22 cellular contexts compared by ENCODE assay signal in the genomic region with DNA sequence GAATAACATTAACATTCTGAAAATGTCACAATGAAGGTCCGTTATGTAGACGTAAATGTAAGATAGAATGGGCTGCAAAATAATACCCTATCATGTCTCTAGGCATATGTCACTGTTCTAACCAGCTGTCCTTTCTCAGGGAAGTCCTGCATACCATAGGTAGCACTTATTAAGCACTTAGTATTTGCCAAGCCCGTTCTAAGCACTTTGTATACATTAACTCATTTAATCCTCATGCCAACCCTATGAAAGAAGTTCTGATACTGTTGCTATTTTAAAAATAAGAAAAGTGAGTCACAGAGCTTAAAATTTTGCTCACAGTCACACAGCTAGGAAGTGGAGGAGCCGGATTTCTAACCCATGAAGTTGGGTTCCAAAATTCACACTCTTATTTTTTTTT. TPM values are rescaled to one million over a fixed set of nuclear protein-coding genes. Genes with fewer than 3 reads are reported as not detected.
DNase-seq lines count a peak whose midpoint lies in the region; ATAC-seq and TF ChIP-seq lines count a peak whose summit lies in the region.
"Had no signal": no experiment of that assay in that cellular context is flagged by ENCODE, and none has a peak within 500 bp of the region (broad histone marks: within the 10 kb centered on the region; RNA-seq: fewer than 3 reads in every experiment).

No MANE protein-coding gene starts in this region.

- H3K4me1 ChIP-seq in GM23338 (ENCODE audit: insufficient read depth) (peaks cover 11% of the 10 kb centered on the region), upper lobe of left lung (peaks cover 0 to 15% (median 14%) of the 10 kb centered on the region in 4 donors)
- H3K4me1 ChIP-seq: BLaER1 treated with 17β-estradiol and CSF1 and Interleukin-3, amounts not matched to agents 10 nM and 100 nM had no signal

- H3K79me2 ChIP-seq in GM23338 (replicated peaks; ENCODE audit: insufficient read depth), result 0 out of 2 replicates have a peak, but pooled peaks cover 4% of the 10 kb centered on the region

- DNase-seq in GM23338 (ENCODE audit: low spot score) (no peak), T-helper 17 cell (no peak), fibroblast of villous mesenchyme (ENCODE audit: low read depth) (peak; percentile 24), upper lobe of left lung (no peak), HUDEP-2 (lab: John Stamatoyannopoulos, UW; ENCODE audit: unreplicated experiment in 76 of 76) (no peak), SIG-M5 treated with dmso at 0.1 percent for 504 hours (lab: John Stamatoyannopoulos, UW; ENCODE audit: unreplicated experiment) (no peak)
- DNase-seq in activated CD4-positive, alpha-beta T cell treated with anti-CD3 and anti-CD28 coated beads for 48 hours, result no peak
- DNase-seq in activated CD4-positive, alpha-beta memory T cell treated with anti-CD3 and anti-CD28 coated beads for 36 hours, result no peak
- DNase-seq: AML-193; CD4-positive, alpha-beta T cell; COR-L47; EL; GDM1; NCI-H1048; NCI-H1417; NCI-H1694; NCI-H2029 treated with DMSO at 0.1 percent for 48 hours; NCI-H526 treated with DMSO at 0.1 percent for 48 hours; PC-9 had no signal

- TF ChIP-seq EP300 in upper lobe of left lung (IDR thresholded peaks at IDR 0.05), result no peak

- H3K4me3 Mint-ChIP-seq in GM23338, result no peak overlapping the region
- no peak overlapping the region for H3K4me3 Mint-ChIP-seq in T-helper 17 cell
- no peak overlapping the region for H3K4me3 Mint-ChIP-seq in activated CD4-positive, alpha-beta memory T cell treated with anti-CD3 and anti-CD28 coated beads for 36 hours
- H3K4me3 Mint-ChIP-seq: CD4-positive, alpha-beta T cell had no signal

- no peaks in the 10 kb centered on the region; the same call in 2 of the 3 replicates for H3K9me3 Mint-ChIP-seq in GM23338
- no peaks in the 10 kb centered on the region for H3K9me3 Mint-ChIP-seq in activated CD4-positive, alpha-beta memory T cell treated with anti-CD3 and anti-CD28 coated beads for 36 hours
- H3K9me3 Mint-ChIP-seq: CD4-positive, alpha-beta T cell had no signal

- no peak for ATAC-seq in GM23338
- no peak for ATAC-seq in T-helper 17 cell
- ATAC-seq in upper lobe of left lung (ENCODE audit: low FRiP score in 2 of 2), result no peak
- ATAC-seq: GM12878, Right ventricle myocardium inferior had no signal

- H3K9me2 ChIP-seq in GM23338 (ENCODE audit: insufficient read depth), result no peaks in the 10 kb centered on the region

- H3K9me3 ChIP-seq in T-helper 17 cell (ENCODE audit: control insufficient read depth, low read length, poor library complexity, severe bottlenecking), result no peaks in the 10 kb centered on the region
- no peaks in the 10 kb centered on the region for H3K9me3 ChIP-seq in upper lobe of left lung
- H3K9me3 ChIP-seq: BLaER1 treated with 17β-estradiol and CSF1 and Interleukin-3, amounts not matched to agents 10 nM and 100 nM had no signal

- H3K4me1 Mint-ChIP-seq in GM23338 (peaks cover 14% of the 10 kb centered on the region), T-helper 17 cell (peaks cover 7% of the 10 kb centered on the region)
- no peaks in the 10 kb centered on the region for H3K4me1 Mint-ChIP-seq in activated CD4-positive, alpha-beta memory T cell treated with anti-CD3 and anti-CD28 coated beads for 36 hours (ENCODE audit: low read depth)

- intact Hi-C loops in activated CD4-positive, alpha-beta memory T cell treated with anti-CD3 and anti-CD28 coated beads for 36 hours (cut with micrococcal nuclease), result no loop called here

- 79% methylated on average over 4 of the region's 4 CpGs for WGBS in upper lobe of left lung, 2 donors

- H3K4me2 ChIP-seq in GM23338, result no peak overlapping the region
- H3K4me2 ChIP-seq: BLaER1 treated with 17β-estradiol and CSF1 and Interleukin-3, amounts not matched to agents 10 nM and 100 nM; PC-9 had no signal

- H3K27me3 Mint-ChIP-seq in GM23338 (ENCODE audit: insufficient read depth, low read depth, poor library complexity) (peaks cover 8% of the 10 kb centered on the region), T-helper 17 cell (no peaks in the 10 kb centered on the region)
- H3K27me3 Mint-ChIP-seq in activated CD4-positive, alpha-beta memory T cell treated with anti-CD3 and anti-CD28 coated beads for 36 hours, result no peaks in the 10 kb centered on the region
- H3K27me3 Mint-ChIP-seq: CD4-positive, alpha-beta T cell had no signal

- H3K36me3 Mint-ChIP-seq in GM23338 (ENCODE audit: low read depth) (peaks cover 57% of the 10 kb centered on the region), T-helper 17 cell (ENCODE audit: low read depth) (peaks cover 6% of the 10 kb centered on the region)
- H3K36me3 Mint-ChIP-seq in activated CD4-positive, alpha-beta memory T cell treated with anti-CD3 and anti-CD28 coated beads for 36 hours, result peaks cover 34% of the 10 kb centered on the region

- H3F3A ChIP-seq in GM23338 (replicated peaks; ENCODE audit: low read depth), result 0 out of 2 replicates have a peak, but pooled peaks cover 3% of the 10 kb centered on the region

- CTCF ChIA-PET in activated CD4-positive, alpha-beta memory T cell treated with anti-CD3 and anti-CD28 coated beads for 36 hours (lab: Charles Lee), result interaction anchor here (0.6 to 1.0 kb wide), 2 partner anchors 174 to 421 kb away, joined by 3 to 4 read pairs; no protein-coding TSS in a partner anchor

- H3K4me3 ChIP-seq in GM23338 (no peak overlapping the region), fibroblast of villous mesenchyme (ENCODE audit: low read depth, low read length) (no peak overlapping the region), upper lobe of left lung (no peak overlapping the region)
- H3K4me3 ChIP-seq: BLaER1 treated with 17β-estradiol and CSF1 and Interleukin-3, amounts not matched to agents 10 nM and 100 nM; GM12878; PC-9 had no signal

- TF ChIP-seq POLR2A in upper lobe of left lung (IDR thresholded peaks at IDR 0.05), result no peak

- H4K20me1 ChIP-seq in GM23338 (replicated peaks; ENCODE audit: insufficient read depth), result no peaks in the 10 kb centered on the region

- no peak for TF ChIP-seq CTCF in GM23338 (conservative IDR thresholded peaks at IDR 0.05; ENCODE audit: low read depth in 2 of 2)
- no peak for TF ChIP-seq CTCF in fibroblast of villous mesenchyme (IDR thresholded peaks at IDR 0.05; ENCODE audit: insufficient read depth, low read depth, low read length)
- no peak for TF ChIP-seq CTCF in upper lobe of left lung (IDR thresholded peaks at IDR 0.05)

- H3K36me3 ChIP-seq in GM23338 (ENCODE audit: insufficient read depth), result no peaks in the 10 kb centered on the region
- H3K36me3 ChIP-seq in upper lobe of left lung, result peaks cover 0 to 45% (median 8%) of the 10 kb centered on the region in 4 donors

- POLR2A ChIA-PET in activated CD4-positive, alpha-beta memory T cell treated with anti-CD3 and anti-CD28 coated beads for 36 hours (lab: Charles Lee), result interaction anchor here (1.5 to 2.5 kb wide), 2 partner anchors 9 to 16 kb away, joined by 3 to 12 read pairs; a partner anchor contains a TSS

- H3K27me3 ChIP-seq in GM23338 (ENCODE audit: insufficient read depth) (no peaks in the 10 kb centered on the region), upper lobe of left lung (no peaks in the 10 kb centered on the region)
- H3K27me3 ChIP-seq: BLaER1 treated with 17β-estradiol and CSF1 and Interleukin-3, amounts not matched to agents 10 nM and 100 nM had no signal

- H3K27ac ChIP-seq in GM23338 (ENCODE audit: low read depth) (peak overlapping the region; percentile 86), upper lobe of left lung (peak overlapping the region in 3 of 4 donors; percentile 61 to 83 (median 72))
- H3K27ac ChIP-seq: BLaER1 treated with 17β-estradiol and CSF1 and Interleukin-3, amounts not matched to agents 10 nM and 100 nM; PC-9 had no signal

- H2AFZ ChIP-seq in GM23338, result no peak overlapping the region
- H2AFZ ChIP-seq: PC-9 had no signal

- H3K27ac Mint-ChIP-seq in GM23338 (no peak overlapping the region), T-helper 17 cell (peak overlapping the region; percentile 41)
- no peak overlapping the region for H3K27ac Mint-ChIP-seq in activated CD4-positive, alpha-beta memory T cell treated with anti-CD3 and anti-CD28 coated beads for 36 hours
- H3K27ac Mint-ChIP-seq: CD4-positive, alpha-beta T cell had no signal

TF ChIP-seq in GM23338, 12 proteins besides CTCF, POLR2A, EP300 and RAD21 (continues in another document):
- no peak for TF ChIP-seq ZNF114 (CRISPR knock-in tag; IDR thresholded peaks at IDR 0.05)
- TF ChIP-seq POLR2AphosphoS5 (IDR thresholded peaks at IDR 0.05; ENCODE audit: low read depth), result no peak
- no peak for TF ChIP-seq JUNB (IDR thresholded peaks at IDR 0.05; ENCODE audit: unreplicated experiment)

RNA-seq across cellular contexts. Expression of a gene that starts 15.7 kb away (rescaled TPM):
- total RNA-seq in GM23338 (2014; rRNA removed; shearing (Covaris generic)), result 979 and 1,111 TPM in 2 replicates
- polyA plus RNA-seq in GM23338 (2016; fragmentation: Nextera tagmentation; extraction: Ambion mirVana), result 992 and 1,077 TPM in 2 replicates
- 100 to 1,000 TPM; 604 to 736 TPM for total RNA-seq in T-helper 17 cell
- total RNA-seq in fibroblast of villous mesenchyme, result 277 and 367 TPM in 2 replicates
- total RNA-seq in upper lobe of left lung, result 100 to 1,000 TPM; 169 to 367 (median 271) TPM
- total RNA-seq in activated CD4-positive, alpha-beta memory T cell treated with anti-CD3 and anti-CD28 coated beads for 36 hours, result 100 to 1,000 TPM; 913 to 929 TPM

RNA-seq across cellular contexts. Expression of a gene that starts 16.1 kb away (rescaled TPM):
- total RNA-seq in GM23338 (2014; rRNA removed; shearing (Covaris generic)), result 15.2 and 15.8 TPM in 2 replicates
- 1.4 and 2.7 TPM in 2 replicates for polyA plus RNA-seq in GM23338 (2016; fragmentation: Nextera tagmentation; extraction: Ambion mirVana)
- 10 to 100 TPM; 14.7 to 15.4 TPM for total RNA-seq in T-helper 17 cell
- 5.5 and 7.3 TPM in 2 replicates for total RNA-seq in fibroblast of villous mesenchyme
- 10 to 100 TPM in 4 of 6 donors, 1 to 10 TPM in 2; 5.3 to 17.8 (median 12.0) TPM for total RNA-seq in upper lobe of left lung
- total RNA-seq in activated CD4-positive, alpha-beta memory T cell treated with anti-CD3 and anti-CD28 coated beads for 36 hours, result 1 to 10 TPM; 8.2 to 8.3 TPM

RNA-seq across cellular contexts. Expression of a gene that starts 27.4 kb away (rescaled TPM):
- 23.5 and 40.7 TPM in 2 replicates for total RNA-seq in GM23338 (2014; rRNA removed; shearing (Covaris generic))
- polyA plus RNA-seq in GM23338 (2016; fragmentation: Nextera tagmentation; extraction: Ambion mirVana), result 8.8 and 13.6 TPM in 2 replicates
- total RNA-seq in T-helper 17 cell (1 to 10 TPM; 4.7 to 7.1 TPM), fibroblast of villous mesenchyme (11.6 and 26.3 TPM in 2 replicates), upper lobe of left lung (1 to 10 TPM; 1.8 to 8.4 (median 4.4) TPM)
- 10 to 100 TPM; 24.5 to 26.3 TPM for total RNA-seq in activated CD4-positive, alpha-beta memory T cell treated with anti-CD3 and anti-CD28 coated beads for 36 hours

RNA-seq across cellular contexts. Expression of a gene that starts 27.6 kb away (rescaled TPM):
- 41.1 and 49.9 TPM in 2 replicates for total RNA-seq in GM23338 (2014; rRNA removed; shearing (Covaris generic))
- 17.0 and 18.1 TPM in 2 replicates for polyA plus RNA-seq in GM23338 (2016; fragmentation: Nextera tagmentation; extraction: Ambion mirVana)
- total RNA-seq in T-helper 17 cell, result 1 to 10 TPM; 4.0 to 5.3 TPM
- total RNA-seq in fibroblast of villous mesenchyme, result 20.6 and 31.5 TPM in 2 replicates
- 10 to 100 TPM in 5 of 6 donors, 1 to 10 TPM in 1; 7.3 to 19.1 (median 12.5) TPM for total RNA-seq in upper lobe of left lung
- 10 to 100 TPM; 43.1 to 43.6 TPM for total RNA-seq in activated CD4-positive, alpha-beta memory T cell treated with anti-CD3 and anti-CD28 coated beads for 36 hours
